ENCODE assay signal across 8 cellular contexts in genomic region chr17:57915980-57916757, GRCh38. TPM values are rescaled to one million over a fixed set of nuclear protein-coding genes. Genes with fewer than 3 reads are reported as not detected.
DNase-seq lines count a peak whose midpoint lies in the region; ATAC-seq and TF ChIP-seq lines count a peak whose summit lies in the region.

No MANE protein-coding gene starts in this region.

- intact Hi-C loops in OCI-LY7 (cut with micrococcal nuclease; ENCODE audit: unreplicated experiment), result no loop called here

- DNase-seq in NCI-H1092 (lab: John Stamatoyannopoulos, UW) (peak; percentile 90), RWPE1 (ENCODE audit: low spot score) (no peak), substantia nigra (lab: John Stamatoyannopoulos, UW) (peak in 28 of 49 donors; percentile 34 to 79 (median 55)), MM.1S (no peak), SKM-1 treated with dmso at 0.1 percent for 144 hours (lab: John Stamatoyannopoulos, UW; ENCODE audit: unreplicated experiment) (no peak), OCI-LY7 (ENCODE audit: low spot score) (no peak)

- H4K20me1 ChIP-seq in MM.1S (ENCODE audit: insufficient read depth, low read length), result no peaks in the 10 kb centered on the region
- H4K20me1 ChIP-seq in OCI-LY7 (ENCODE audit: insufficient read depth, low read length), result no peaks in the 10 kb centered on the region; the same call in 1 of the 2 replicates

- no peak for ATAC-seq in GM18870 (IDR thresholded peaks at IDR 0.05; ENCODE audit: unreplicated experiment)

- H3K4me3 ChIP-seq in iPS-18a (ENCODE audit: low read length) (peak overlapping the region; percentile 8), MM.1S (ENCODE audit: low read length) (no peak overlapping the region), OCI-LY7 (ENCODE audit: low read depth, low read length, poor library complexity, severe bottlenecking) (no peak overlapping the region)

- H3F3A ChIP-seq in MM.1S (ENCODE audit: insufficient read depth, low read length), result no peaks in the 10 kb centered on the region

- H3K9ac ChIP-seq in iPS-18a (ENCODE audit: low read length), result peak overlapping the region; percentile 52
- H3K9ac ChIP-seq in MM.1S (ENCODE audit: low read length), result no peak overlapping the region

- CTCF ChIA-PET in RWPE1 (lab: Yijun Ruan, JAX) (interaction anchor here (0.5 kb wide), 1 partner anchor 58 kb away, joined by 3 read pairs; no protein-coding TSS in a partner anchor), OCI-LY7 (lab: Charles Lee; ENCODE audit: unreplicated experiment) (no interaction called here)

- H3K4me1 ChIP-seq in iPS-18a (ENCODE audit: control insufficient read depth, low read depth, low read length) (peaks cover 42% of the 10 kb centered on the region), MM.1S (ENCODE audit: low read length) (no peaks in the 10 kb centered on the region), OCI-LY7 (ENCODE audit: insufficient read depth, low read length, poor library complexity, severe bottlenecking) (peaks cover 7% of the 10 kb centered on the region)

- no peaks in the 10 kb centered on the region for H3K27me3 ChIP-seq in iPS-18a (ENCODE audit: control insufficient read depth, insufficient read depth, low read length)
- 0 out of 2 replicates have a peak, but pooled peaks cover 4% of the 10 kb centered on the region for H3K27me3 ChIP-seq in MM.1S (replicated peaks; ENCODE audit: insufficient read depth, low read length)

- TF ChIP-seq CTCF in RWPE1 (conservative IDR thresholded peaks at IDR 0.05; ENCODE audit: low read depth) (no peak), MM.1S (IDR thresholded peaks at IDR 0.05; ENCODE audit: low read length) (no peak), OCI-LY7 (conservative IDR thresholded peaks at IDR 0.05; ENCODE audit: low read length) (no peak)

- no TSS peak for BruUV-seq in OCI-LY7 (replicated peaks; lab: Mats Ljungman, UMichigan)

- H2AFZ ChIP-seq in MM.1S (ENCODE audit: low read length) (no peak overlapping the region), OCI-LY7 (ENCODE audit: low read length) (no peak overlapping the region)

- H3K79me2 ChIP-seq in MM.1S (ENCODE audit: low read length) (no peaks in the 10 kb centered on the region), OCI-LY7 (ENCODE audit: insufficient read depth, low read depth, low read length) (no peaks in the 10 kb centered on the region)

- H3K36me3 ChIP-seq in iPS-18a (ENCODE audit: control insufficient read depth, low read depth, low read length), result no peaks in the 10 kb centered on the region
- H3K36me3 ChIP-seq in MM.1S (replicated peaks; ENCODE audit: insufficient read depth, low read length), result no peaks in the 10 kb centered on the region
- H3K36me3 ChIP-seq in OCI-LY7 (ENCODE audit: insufficient read depth, low read length), result no peaks in the 10 kb centered on the region

- H3K27ac ChIP-seq in RWPE1, result peak overlapping the region; percentile 57
- peak overlapping the region; percentile 61 for H3K27ac ChIP-seq in iPS-18a (ENCODE audit: low read length)
- H3K27ac ChIP-seq in substantia nigra (ENCODE audit: low read depth, low read length, poor library complexity, severe bottlenecking), result peak overlapping the region; percentile 88
- no peak overlapping the region for H3K27ac ChIP-seq in MM.1S (ENCODE audit: low read length)
- H3K27ac ChIP-seq in OCI-LY7 (ENCODE audit: low read depth, low read length, poor library complexity, severe bottlenecking), result no peak overlapping the region

- no peaks in the 10 kb centered on the region for H3K9me3 ChIP-seq in iPS-18a (ENCODE audit: control insufficient read depth, low read depth, low read length)
- H3K9me3 ChIP-seq in MM.1S (replicated peaks; ENCODE audit: insufficient read depth, low read length), result no peaks in the 10 kb centered on the region
- no peaks in the 10 kb centered on the region for H3K9me3 ChIP-seq in OCI-LY7 (ENCODE audit: low read length)

- POLR2A ChIA-PET in RWPE1 (lab: Yijun Ruan, JAX; ENCODE audit: low non-redundant PET), result no interaction called here
- POLR2A ChIA-PET in OCI-LY7 (lab: Charles Lee), result no interaction called here

- H3K4me2 ChIP-seq in MM.1S (ENCODE audit: low read depth, low read length) (no peak overlapping the region), OCI-LY7 (ENCODE audit: low read length) (no peak overlapping the region)

- H3K9me2 ChIP-seq in MM.1S (replicated peaks; ENCODE audit: insufficient read depth, low read length), result no peaks in the 10 kb centered on the region
- H3K9me2 ChIP-seq in OCI-LY7 (ENCODE audit: insufficient read depth, low read length), result no peaks in the 10 kb centered on the region

RNA-seq across cellular contexts. Expression of gene CUEDC1, which starts 39.0 kb away (rescaled TPM):
- total RNA-seq in OCI-LY7 (2014; rRNA removed; shearing (Covaris generic)), result not detected in 2 replicates
- total RNA-seq in OCI-LY7 (2022), result 0.13 and 0.74 TPM in 2 replicates

Comparison
In these comparisons a context has a peak if more than half of its experiments do, and no peak if none do; other contexts are left out.
1. DNase-seq: peak in NCI-H1092 (single experiment) and substantia nigra (28 of 49); none in RWPE1 (single experiment), MM.1S (single experiment), SKM-1 treated with dmso at 0.1 percent for 144 hours (single experiment) and OCI-LY7 (single experiment).
2. H3K27ac ChIP-seq: peak in RWPE1 (single experiment), iPS-18a (single experiment) and substantia nigra (single experiment); none in MM.1S (single experiment) and OCI-LY7 (single experiment).